Comparison of ENCODE assay signal across 8 cellular contexts in the genomic region with DNA sequence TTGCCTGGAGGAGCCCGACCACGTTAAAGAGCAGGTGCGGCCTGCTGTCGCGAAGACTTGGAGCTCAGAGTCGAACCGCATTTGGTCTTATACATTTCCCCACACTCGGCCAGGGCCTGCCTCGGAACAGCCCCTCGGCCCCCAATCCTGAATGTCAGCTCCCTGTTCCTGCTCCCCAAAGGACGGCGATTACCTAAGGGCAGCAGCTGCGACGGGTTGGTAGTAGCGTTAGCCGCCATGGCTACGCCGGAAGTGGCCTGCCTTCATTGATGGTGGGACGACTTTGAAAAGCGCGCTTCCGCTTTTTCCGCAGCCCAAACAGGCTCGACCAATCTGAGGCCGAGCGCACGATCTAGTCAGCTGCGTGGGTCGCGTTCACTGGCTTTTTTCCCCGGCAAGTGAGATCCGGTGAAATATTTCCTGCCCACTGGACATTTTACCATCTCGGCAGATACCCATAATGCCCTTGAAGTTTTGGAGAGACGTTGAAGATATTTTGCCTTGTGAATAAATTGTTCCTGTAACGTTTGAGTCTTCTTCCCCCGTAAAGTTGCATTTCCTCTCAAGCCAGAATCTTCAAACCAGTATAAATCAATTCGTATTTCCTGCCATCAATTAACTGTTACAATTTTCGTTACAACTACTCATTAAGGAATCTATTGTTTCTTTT. TPM values are rescaled to one million over a fixed set of nuclear protein-coding genes. Genes with fewer than 3 reads are reported as not detected.
DNase-seq lines count a peak whose midpoint lies in the region; ATAC-seq, FAIRE-seq and TF ChIP-seq lines count a peak whose summit lies in the region.

LSM5 (minus strand) TSS at position 254 of the 670 bp plus-strand sequence; CDS start at position 239, 15 bp downstream.

- DNase-seq in A549 (ENCODE audit: low read depth in 1 of 2, low spot score in 1 of 2) = peak; percentile 72 to 97
- DNase-seq in NCI-H2196 treated with DMSO at 0.1 percent for 48 hours (lab: John Stamatoyannopoulos, UW; ENCODE audit: unreplicated experiment) = peak; percentile 86
- peak; percentile 85 to 86 for DNase-seq in breast epithelium (ENCODE audit: low spot score in 2 of 2)
- DNase-seq in iPS-NIHi7 (ENCODE audit: extremely low spot score) = peak; percentile 82
- DNase-seq in smooth muscle cell (lab: John Stamatoyannopoulos, UW; ENCODE audit: unreplicated experiment) = peak; percentile 43

- H2AFZ ChIP-seq in smooth muscle cell (ENCODE audit: low read depth) = peak within 1 kb of the TSS; percentile 92

- H3K27me3 ChIP-seq in breast epithelium = no peaks in the 10 kb centered on the region
- H3K27me3 ChIP-seq in smooth muscle cell (ENCODE audit: low read depth) = no peaks in the 10 kb centered on the region

- no peak for TF ChIP-seq EP300 in A549 (IDR thresholded peaks at IDR 0.05)

- POLR2A ChIA-PET in A549 (lab: Yijun Ruan, JAX) = interaction anchor here (0.6 to 1.6 kb wide), 3 partner anchors 11 to 572 kb away, joined by 3 to 5 read pairs (median 3); partner anchors contain the start of gene NT5C3A

- no peaks in the 10 kb centered on the region for H3K36me3 ChIP-seq in breast epithelium
- H3K36me3 ChIP-seq in smooth muscle cell (ENCODE audit: low read depth) = peaks cover 8% of the 10 kb centered on the region

- H3K79me2 ChIP-seq in smooth muscle cell (ENCODE audit: low read depth) = peaks cover 16% of the 10 kb centered on the region

- under 1% methylated on average over 29 of the region's 38 CpGs for WGBS in A549 (ENCODE audit: missing lambda C conversion rate)
- WGBS in smooth muscle cell (ENCODE audit: low lambda C conversion rate) = 1% methylated on average over 38 of the region's 38 CpGs

- H3K4me1 ChIP-seq in A549 (peaks cover 21% of the 10 kb centered on the region), breast epithelium (no peaks in the 10 kb centered on the region), smooth muscle cell (ENCODE audit: low read depth) (peaks cover 10% of the 10 kb centered on the region)

- peak within 1 kb of the TSS; percentile 79 for H3K4me3 ChIP-seq in A549
- H3K4me3 ChIP-seq in breast epithelium = peak within 1 kb of the TSS; percentile 57 to 73 (median 68)
- peak within 1 kb of the TSS; percentile 71 for H3K4me3 ChIP-seq in smooth muscle cell

- intact Hi-C loops in breast epithelium (cut with DNase I; ENCODE audit: low total_unique reads) = no loop called here

- H3F3A ChIP-seq in smooth muscle cell (ENCODE audit: low read depth) = no peaks in the 10 kb centered on the region

- H3K27ac ChIP-seq in A549 = peak within 1 kb of the TSS; percentile 90 to 91
- peak within 1 kb of the TSS; percentile 81 for H3K27ac ChIP-seq in VCaP
- peak within 1 kb of the TSS; percentile 76 to 91 for H3K27ac ChIP-seq in breast epithelium
- H3K27ac ChIP-seq in smooth muscle cell (ENCODE audit: low read depth) = peak within 1 kb of the TSS; percentile 82

- peak; percentile 75 for TF ChIP-seq POLR2A in A549 (IDR thresholded peaks at IDR 0.05; ENCODE audit: low read length)
- TF ChIP-seq POLR2A in breast epithelium (IDR thresholded peaks at IDR 0.05) = no peak

- no peaks in the 10 kb centered on the region for H3K9me3 ChIP-seq in A549
- no peaks in the 10 kb centered on the region for H3K9me3 ChIP-seq in breast epithelium
- H3K9me3 ChIP-seq in smooth muscle cell (replicated peaks; ENCODE audit: low read depth) = no peaks in the 10 kb centered on the region

- peak within 1 kb of the TSS; percentile 99 for H3K4me2 ChIP-seq in A549
- H3K4me2 ChIP-seq in smooth muscle cell = peak within 1 kb of the TSS; percentile 92

- H3K9ac ChIP-seq in smooth muscle cell (ENCODE audit: low read depth) = peak within 1 kb of the TSS; percentile 84

- CTCF ChIA-PET in A549 (lab: Yijun Ruan, JAX) = interaction anchor here (0.6 to 3.3 kb wide), 8 partner anchors 10 to 994 kb away, joined by 3 to 15 read pairs (median 3); no protein-coding TSS in a partner anchor

- TF ChIP-seq CTCF in A549 (IDR thresholded peaks at IDR 0.05) = no peak
- no peak for TF ChIP-seq CTCF in VCaP (conservative IDR thresholded peaks at IDR 0.05)
- no peak for TF ChIP-seq CTCF in breast epithelium (IDR thresholded peaks at IDR 0.05)
- no peak for TF ChIP-seq CTCF in smooth muscle cell (IDR thresholded peaks at IDR 0.05; ENCODE audit: borderline replicate concordance, insufficient read depth, poor library complexity, severe bottlenecking)

- ATAC-seq in A549 (peak; percentile 91 to 93), GM18870 (IDR thresholded peaks at IDR 0.05; ENCODE audit: unreplicated experiment) (peak; percentile 93), HG03135 (IDR thresholded peaks at IDR 0.05; ENCODE audit: unreplicated experiment) (peak; percentile 86)

- no peaks in the 10 kb centered on the region for H4K20me1 ChIP-seq in smooth muscle cell (ENCODE audit: low read depth)

- FAIRE-seq in A549 (lab: Jason Lieb, UNC) = peak; percentile 80

- TF ChIP-seq RAD21 in A549 (conservative IDR thresholded peaks at IDR 0.05 in 1 of 2, IDR thresholded peaks at IDR 0.05 in 1 of 2) = no peak

TF ChIP-seq in A549, 52 proteins besides CTCF, POLR2A, EP300 and RAD21 (continues in another document):
- TF ChIP-seq RFX5 (IDR thresholded peaks at IDR 0.05) (peak; percentile 37; the same call in 1 of the 2 replicates), MAZ (IDR thresholded peaks at IDR 0.05; ENCODE audit: borderline replicate concordance, low read depth, low read length) (no peak), ESRRA (IDR thresholded peaks at IDR 0.05; ENCODE audit: borderline replicate concordance, low read length) (no peak), EHMT2 (IDR thresholded peaks at IDR 0.05; ENCODE audit: low read depth) (no peak), ELK1 (IDR thresholded peaks at IDR 0.05; ENCODE audit: low read depth, low read length) (0 out of 2 replicates have a peak, but pooled peaks have one; percentile 23), E2F6 (IDR thresholded peaks at IDR 0.05; ENCODE audit: borderline replicate concordance, low read depth) (peak; percentile 83; the same call in 1 of the 2 replicates), HES2 (IDR thresholded peaks at IDR 0.05) (no peak), KDM5A (IDR thresholded peaks at IDR 0.05) (peak; percentile 95), FOSL2 (IDR thresholded peaks at IDR 0.05) (no peak), FOSL2 (CRISPR knock-in tag; IDR thresholded peaks at IDR 0.05) (no peak; the same call in 1 of the 2 replicates), CHD2 (IDR thresholded peaks at IDR 0.05; ENCODE audit: low read length, partially characterized antibody) (no peak), JUN (IDR thresholded peaks at IDR 0.05) (peak; percentile 92), SREBF2 (IDR thresholded peaks at IDR 0.05) (no peak), ZFP36 (IDR thresholded peaks at IDR 0.05; ENCODE audit: borderline replicate concordance, partially characterized antibody) (no peak), EHF (CRISPR knock-in tag; IDR thresholded peaks at IDR 0.05) (no peak), PHF8 (IDR thresholded peaks at IDR 0.05; ENCODE audit: borderline replicate concordance, low read depth) (peak; percentile 95), MAFK (IDR thresholded peaks at IDR 0.05; ENCODE audit: partially characterized antibody) (peak; percentile 83), PBX3 (IDR thresholded peaks at IDR 0.05) (peak; percentile 43; the same call in 1 of the 2 replicates)
- TF ChIP-seq, protein P1, sequence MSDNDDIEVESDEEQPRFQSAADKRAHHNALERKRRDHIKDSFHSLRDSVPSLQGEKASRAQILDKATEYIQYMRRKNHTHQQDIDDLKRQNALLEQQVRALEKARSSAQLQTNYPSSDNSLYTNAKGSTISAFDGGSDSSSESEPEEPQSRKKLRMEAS (IDR thresholded peaks at IDR 0.05) = peak; percentile 94

RNA-seq across cellular contexts. Expression of gene LSM5, which starts in this region (rescaled TPM):
- polyA plus RNA-seq in A549 (2011; rRNA removed) = 76.3 and 158 TPM in 2 replicates
- polyA plus RNA-seq in A549 (2012; cell fraction: cytosol; rRNA removed) = 21.1 and 30.1 TPM in 2 replicates
- polyA plus RNA-seq in A549 (2012; cell fraction: nucleus; rRNA removed) = 12.7 and 23.1 TPM in 2 replicates
- polyA plus RNA-seq in A549 (2017; fragmentation: RNase III; extraction: RNeasy Plus Mini Kit Qiagen cat#74134 plus additional on column Dnase treatment) = 128 to 131 TPM (median 131 TPM) in 3 replicates
- 10.7 and 15.4 TPM in 2 replicates for polyA minus RNA-seq in A549 (2011; rRNA and poly(A)+ RNA removed)
- total RNA-seq in breast epithelium = 10 to 100 TPM; 19.3 to 20.1 (median 19.8) TPM
- 65.0 and 70.0 TPM in 2 replicates for total RNA-seq in smooth muscle cell
- polyA plus RNA-seq in smooth muscle cell = 89.6 and 98.1 TPM in 2 replicates

Comparison
In these comparisons a context has a peak if more than half of its experiments do, and no peak if none do; other contexts are left out.
1. Peak in every context shown above with its lines: DNase-seq, ATAC-seq, H3K4me3 ChIP-seq and H3K27ac ChIP-seq.